In the genomic region with DNA sequence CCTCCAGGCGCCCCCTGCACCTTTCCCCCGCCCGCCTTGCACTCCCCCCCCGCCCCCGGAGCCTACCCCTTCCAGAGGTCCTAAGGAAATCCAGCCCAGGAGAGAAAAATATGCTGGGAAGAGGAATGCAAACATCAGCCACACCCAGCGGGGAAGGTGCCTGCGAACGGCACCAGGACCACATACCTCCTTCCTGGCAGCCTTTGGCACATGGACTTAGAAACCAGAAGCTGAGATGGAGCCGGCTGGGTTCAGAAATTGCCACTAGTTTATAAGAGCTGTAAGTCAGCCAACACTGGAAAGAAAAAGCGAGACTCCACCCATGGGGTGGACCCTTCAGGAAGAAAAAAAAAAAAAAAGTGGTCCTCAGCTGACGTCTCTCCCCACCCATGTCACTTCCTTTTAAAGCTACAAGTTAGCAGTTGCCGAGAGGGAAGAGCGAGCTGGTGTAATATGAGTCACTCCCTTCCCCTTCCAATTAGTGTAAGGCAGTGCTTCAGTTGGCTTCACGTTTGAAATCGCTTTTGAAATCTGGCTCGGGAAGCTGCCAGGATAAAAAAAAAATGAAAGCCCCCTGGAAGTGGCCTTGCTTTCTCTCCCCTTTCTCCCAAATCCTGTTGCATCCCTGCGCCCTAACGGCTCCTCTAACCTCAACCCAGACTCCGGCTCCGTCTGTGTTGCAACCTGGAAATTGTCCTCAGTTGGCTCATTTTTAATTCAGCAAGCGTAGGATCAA, we compare ENCODE assay signal across 8 cellular contexts. TPM values are rescaled to one million over a fixed set of nuclear protein-coding genes. Genes with fewer than 3 reads are reported as not detected.
A peak's percentile ranks its signal among the peaks of the same experiment; 100 is the strongest.
DNase-seq lines count a peak whose midpoint lies in the region; TF ChIP-seq lines count a peak whose summit lies in the region.

Gene AGPAT4 (minus strand): TSS at position 310 of the 736 bp plus-strand sequence. CDS start 41,848 bp downstream, outside the sequence.

- CTCF ChIA-PET in HEK293T (lab: Yijun Ruan, JAX) (interaction anchor here (1.6 kb wide), 1 partner anchor 97 kb away, joined by 4 read pairs; no protein-coding TSS in a partner anchor), SK-N-SH (lab: Yijun Ruan, JAX) (interaction anchor here (0.9 to 1.5 kb wide), 5 partner anchors 20 to 282 kb away, joined by 3 to 6 read pairs (median 4); partner anchors contain the start of gene MAP3K4)

- 0 out of 4 replicates have a peak, but pooled peaks of 1 of the 2 experiments have one; percentile 33 for TF ChIP-seq EP300 in SK-N-SH (IDR thresholded peaks at IDR 0.05; ENCODE audit: borderline replicate concordance in 1 of 2, low read depth in 1 of 2, low read length in 1 of 2)

- H3K9me3 ChIP-seq in SK-N-SH (no peaks in the 10 kb centered on the region), osteoblast (ENCODE audit: low read depth, low read length) (no peaks in the 10 kb centered on the region), tibial artery (no peaks in the 10 kb centered on the region)

- peak within 1 kb of the TSS; percentile 80 for H3K4me2 ChIP-seq in SK-N-SH
- H3K4me2 ChIP-seq in osteoblast (ENCODE audit: insufficient read depth, low read length): peak within 1 kb of the TSS; percentile 99

- TF ChIP-seq CTCF in GM06990 (IDR thresholded peaks at IDR 0.05; ENCODE audit: insufficient read depth, low read length, poor library complexity, severe bottlenecking): no peak
- TF ChIP-seq CTCF in SK-N-SH (IDR thresholded peaks at IDR 0.05): no peak
- TF ChIP-seq CTCF in osteoblast (IDR thresholded peaks at IDR 0.05; ENCODE audit: extremely low read depth, low read depth, low read length): no peak
- no peak for TF ChIP-seq CTCF in tibial artery (IDR thresholded peaks at IDR 0.05)

- no peaks in the 10 kb centered on the region for H3K9me3 Mint-ChIP-seq in activated naive CD8-positive, alpha-beta T cell (ENCODE audit: low read depth)

- H3K9me2 ChIP-seq in SK-N-SH: no peaks in the 10 kb centered on the region

- TF ChIP-seq RAD21 in SK-N-SH (IDR thresholded peaks at IDR 0.05; ENCODE audit: low read length): no peak

- DNase-seq in GM06990 (ENCODE audit: extremely low read depth, insufficient read length) (peak; percentile 73), HEK293T (ENCODE audit: extremely low spot score) (peak; percentile 92), NAMALWA (ENCODE audit: low spot score) (peak; percentile 94), SK-N-SH (peak; percentile 85), glomerular visceral epithelial cell (ENCODE audit: extremely low spot score) (peak; percentile 97), osteoblast (ENCODE audit: insufficient read length, low spot score, missing footprints) (peak; percentile 93), tibial artery (peak; percentile 81 to 83)

- H3K27me3 ChIP-seq in GM06990 (replicated peaks; ENCODE audit: control insufficient read depth, insufficient read depth, low read length) (no peaks in the 10 kb centered on the region), SK-N-SH (ENCODE audit: insufficient read depth) (no peaks in the 10 kb centered on the region), osteoblast (ENCODE audit: insufficient read depth, low read length) (no peaks in the 10 kb centered on the region), tibial artery (no peaks in the 10 kb centered on the region)

- H3K27ac ChIP-seq in SK-N-SH (ENCODE audit: low read depth in 2 of 2, low read length in 1 of 2): peak within 1 kb of the TSS; percentile 75 to 80
- H3K27ac ChIP-seq in osteoblast (ENCODE audit: low read depth, low read length): peak within 1 kb of the TSS; percentile 90
- H3K27ac ChIP-seq in tibial artery: peak within 1 kb of the TSS; percentile 61 to 75

- peaks cover 23% of the 10 kb centered on the region for H3K4me1 Mint-ChIP-seq in activated naive CD8-positive, alpha-beta T cell (ENCODE audit: low read depth)

- H3K79me2 ChIP-seq in SK-N-SH (ENCODE audit: insufficient read depth) (peaks cover 32% of the 10 kb centered on the region), osteoblast (ENCODE audit: insufficient read depth, low read length) (peaks cover 26% of the 10 kb centered on the region)

- H3K4me1 ChIP-seq in SK-N-SH (ENCODE audit: control insufficient read depth in 1 of 2, insufficient read depth in 2 of 2, low read depth in 1 of 2, low read length in 1 of 2): peaks cover 0 to 5% of the 10 kb centered on the region in 2 experiments; a peak in 2 of 4 replicates
- peaks cover 16% of the 10 kb centered on the region for H3K4me1 ChIP-seq in osteoblast (ENCODE audit: insufficient read depth, low read length)
- peaks cover 0 to 18% (median 2%) of the 10 kb centered on the region in 4 donors for H3K4me1 ChIP-seq in tibial artery

- H3K4me3 ChIP-seq in GM06990 (replicated peaks; ENCODE audit: low read depth, low read length) (peak within 1 kb of the TSS; percentile 86), SK-N-SH (ENCODE audit: low read depth in 2 of 2, low read length in 1 of 2) (peak within 1 kb of the TSS; percentile 66 to 79), osteoblast (ENCODE audit: insufficient read depth, low read length) (peak within 1 kb of the TSS; percentile 78), tibial artery (peak within 1 kb of the TSS; percentile 62 to 73)

- POLR2A ChIA-PET in HEK293T (lab: Yijun Ruan, JAX) (interaction anchor here (0.6 to 2.2 kb wide), 12 partner anchors 13 to 312 kb away, joined by 3 to 9 read pairs (median 3); partner anchors contain the start of gene MAP3K4), SK-N-SH (lab: Yijun Ruan, JAX) (interaction anchor here (0.6 to 1.1 kb wide), 2 partner anchors 14 to 241 kb away, joined by 3 read pairs; no protein-coding TSS in a partner anchor)

- H3K4me3 Mint-ChIP-seq in activated naive CD8-positive, alpha-beta T cell: peak within 1 kb of the TSS; percentile 92

- H3F3A ChIP-seq in SK-N-SH (replicated peaks; ENCODE audit: insufficient read depth): no peaks in the 10 kb centered on the region

- H3K27ac Mint-ChIP-seq in activated naive CD8-positive, alpha-beta T cell: peak within 1 kb of the TSS; percentile 84

- H3K36me3 ChIP-seq in GM06990 (ENCODE audit: control insufficient read depth, insufficient read depth, low read length) (no peaks in the 10 kb centered on the region), SK-N-SH (replicated peaks in 1 of 2; ENCODE audit: control insufficient read depth in 1 of 2, insufficient read depth in 2 of 2, low read length in 1 of 2) (no peaks in the 10 kb centered on the region), osteoblast (ENCODE audit: insufficient read depth, low read length) (no peaks in the 10 kb centered on the region), tibial artery (no peaks in the 10 kb centered on the region)

- H4K20me1 ChIP-seq in SK-N-SH (ENCODE audit: insufficient read depth): no peaks in the 10 kb centered on the region
- no peaks in the 10 kb centered on the region for H4K20me1 ChIP-seq in osteoblast (ENCODE audit: insufficient read depth, low read length)

- intact Hi-C loops in tibial artery (cut with DNase I; ENCODE audit: low total_unique reads): no loop called here

- H2AFZ ChIP-seq in SK-N-SH (ENCODE audit: low read depth) (peak within 1 kb of the TSS; percentile 96), osteoblast (ENCODE audit: low read length) (peak within 1 kb of the TSS; percentile 96)

- 12% methylated on average over 17 of the region's 21 CpGs for WGBS in SK-N-SH (ENCODE audit: low lambda C conversion rate)

- H3K36me3 Mint-ChIP-seq in activated naive CD8-positive, alpha-beta T cell: peaks cover 12% of the 10 kb centered on the region

- H3K27me3 Mint-ChIP-seq in activated naive CD8-positive, alpha-beta T cell: no peaks in the 10 kb centered on the region

- peak within 1 kb of the TSS; percentile 77 for H3K9ac ChIP-seq in SK-N-SH

TF ChIP-seq in HEK293T, 16 proteins besides CTCF, POLR2A, EP300 and RAD21:
- TF ChIP-seq BHLHE40 (IDR thresholded peaks at IDR 0.05; ENCODE audit: borderline replicate concordance) (no peak), FOXA1 (IDR thresholded peaks at IDR 0.05) (no peak), HDGF (IDR thresholded peaks at IDR 0.05; ENCODE audit: borderline replicate concordance) (no peak), NFRKB (IDR thresholded peaks at IDR 0.05) (no peak), ZNF384 (IDR thresholded peaks at IDR 0.05) (peak; percentile 100), ELF4 (IDR thresholded peaks at IDR 0.05) (no peak), PKNOX1 (IDR thresholded peaks at IDR 0.05) (peak; percentile 82), FOXK2 (IDR thresholded peaks at IDR 0.05) (no peak)
TF ChIP-seq in HEK293T: peak in this region for 2.

TF ChIP-seq in SK-N-SH, 30 proteins besides CTCF, POLR2A, EP300 and RAD21 (continues in another document):
- TF ChIP-seq FOSL2 (IDR thresholded peaks at IDR 0.05; ENCODE audit: borderline replicate concordance, low read depth) (peak; percentile 65; the same call in 1 of the 2 replicates), MXI1 (IDR thresholded peaks at IDR 0.05; ENCODE audit: low read depth, low read length) (peak; percentile 81), SIN3A (IDR thresholded peaks at IDR 0.05; ENCODE audit: borderline replicate concordance, low read depth, low read length) (peak; percentile 68; the same call in 1 of the 2 replicates), GABPA (IDR thresholded peaks at IDR 0.05; ENCODE audit: low read depth) (peak; percentile 59), YY1 (IDR thresholded peaks at IDR 0.05; ENCODE audit: low read depth) (no peak), JUND (IDR thresholded peaks at IDR 0.05) (peak; percentile 40; the same call in 1 of the 2 replicates), RCOR1 (IDR thresholded peaks at IDR 0.05; ENCODE audit: low read length) (no peak), CHD2 (IDR thresholded peaks at IDR 0.05; ENCODE audit: low read length, partially characterized antibody) (peak; percentile 58), RFX5 (IDR thresholded peaks at IDR 0.05; ENCODE audit: low read length) (peak; percentile 50; the same call in 1 of the 2 replicates)

RNA-seq across cellular contexts. Expression of gene AGPAT4, which starts in this region (rescaled TPM):
- polyA plus RNA-seq in SK-N-SH (2012; rRNA removed): 3.9 and 4.8 TPM in 2 replicates
- 2.1 and 2.5 TPM in 2 replicates for polyA plus RNA-seq in SK-N-SH (2012; cell fraction: cytosol; rRNA removed)
- polyA plus RNA-seq in SK-N-SH (2012; cell fraction: nucleus; rRNA removed): 9.4 and 12.1 TPM in 2 replicates
- total RNA-seq in osteoblast: 13.8 and 16.8 TPM in 2 replicates

Comparison
In these comparisons a context has a peak if more than half of its experiments do, and no peak if none do; other contexts are left out.
1. Peak in every context shown above with its lines: DNase-seq, H3K4me3 ChIP-seq and H3K27ac ChIP-seq.